3 cellular contexts compared by ENCODE assay signal in the genomic region with DNA sequence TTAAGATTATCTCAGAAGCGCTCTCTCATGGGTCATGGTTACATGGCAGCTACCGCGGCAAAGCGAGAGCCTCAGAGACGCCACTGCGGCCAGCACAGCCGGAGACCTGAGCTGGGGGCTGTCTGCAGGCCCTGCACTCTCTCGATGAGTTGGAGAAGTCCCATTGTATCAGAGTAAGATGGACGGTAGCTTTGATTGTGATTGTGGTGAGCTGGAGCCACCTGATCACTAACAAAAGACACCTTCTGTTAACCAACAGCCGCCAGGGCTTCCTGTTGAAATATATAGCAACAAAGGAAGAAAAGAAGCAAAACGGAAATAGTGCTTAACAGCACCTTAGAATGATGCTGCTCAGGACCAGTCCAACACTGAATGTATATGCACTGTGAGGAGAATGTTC. TPM values are rescaled to one million over a fixed set of nuclear protein-coding genes. Genes with fewer than 3 reads are reported as not detected.
"Had no signal": no experiment of that assay in that cellular context is flagged by ENCODE, and none has a peak within 500 bp of the region (broad histone marks: within the 10 kb centered on the region; RNA-seq: fewer than 3 reads in every experiment).

No MANE protein-coding gene starts in this region.

RNA-seq across cellular contexts. Expression of a gene that starts 8.9 kb away (rescaled TPM):
- total RNA-seq: PC-9, RPMI7951 had no signal
- polyA plus RNA-seq: IgD-negative memory B cell had no signal
